Comparison of ENCODE assay signal across 25 cellular contexts in genomic region chr11:45156201-45156600, GRCh38.
"Had no signal": no experiment of that assay in that cellular context is flagged by ENCODE, and none has a peak within 500 bp of the region (broad histone marks: within the 10 kb centered on the region; RNA-seq: fewer than 3 reads in every experiment).

No MANE protein-coding gene starts in this region.

- H3K27ac ChIP-seq: SK-N-MC, upper lobe of left lung had no signal

- H3K9me3 Mint-ChIP-seq: activated B cell treated with CpG ODN at 0.5 μM for 24 hours, nephron progenitor cell had no signal

- H3K9me3 ChIP-seq: adrenal gland, breast epithelium, thoracic aorta, upper lobe of left lung had no signal

- H3K4me1 Mint-ChIP-seq: activated CD4-positive, alpha-beta T cell treated with anti-CD3 and anti-CD28 coated beads for 36 hours had no signal

- ATAC-seq: activated CD4-positive, alpha-beta T cell treated with anti-CD3 and anti-CD28 coated beads for 36 hours; left ventricle myocardium superior; sciatic nerve; T-helper 17 cell had no signal

- H3K27ac Mint-ChIP-seq: activated B cell treated with CpG ODN at 0.5 μM for 24 hours; activated CD4-positive, alpha-beta T cell treated with anti-CD3 and anti-CD28 coated beads for 36 hours; activated naive CD8-positive, alpha-beta T cell; T-helper 17 cell had no signal

- H3K4me3 ChIP-seq: adrenal gland, breast epithelium, SK-N-MC, smooth muscle cell, thoracic aorta, upper lobe of left lung had no signal

- H3K4me3 Mint-ChIP-seq: activated B cell treated with CpG ODN at 0.5 μM for 24 hours; activated CD4-positive, alpha-beta T cell treated with anti-CD3 and anti-CD28 coated beads for 36 hours; activated naive CD8-positive, alpha-beta T cell; nephron progenitor cell; T-helper 17 cell had no signal

- DNase-seq: activated B cell treated with CpG ODN at 0.5 μM for 24 hours; activated CD4-positive, alpha-beta T cell treated with anti-CD3 and anti-CD28 coated beads for 36 hours; activated CD4-positive, alpha-beta T cell treated with anti-CD3 and anti-CD28 coated beads, Interleukin-2, amount 50 U/mL, for 48 hours; activated naive CD4-positive, alpha-beta T cell; cortex of kidney; foreskin melanocyte; glutamatergic neuron; hippocampal formation; left ventricle myocardium superior; mammary epithelial cell; nephron progenitor cell; posterior cingulate gyrus; stimulated activated CD4-positive, alpha-beta T cell treated with anti-CD3 and anti-CD28 coated beads, Interleukin-2, amount 100 ng/mL, for 48 hours; stimulated activated CD8-positive, alpha-beta memory T cell treated with anti-CD3 and anti-CD28 coated beads, Interleukin-4, amount 100 ng/mL, for 48 hours; stimulated activated naive CD4-positive, alpha-beta T cell; SW 1271; T-helper 17 cell had no signal

- H3K27me3 Mint-ChIP-seq: activated B cell treated with CpG ODN at 0.5 μM for 24 hours; activated CD4-positive, alpha-beta T cell treated with anti-CD3 and anti-CD28 coated beads for 36 hours; activated naive CD8-positive, alpha-beta T cell; T-helper 17 cell had no signal

- H3K27me3 ChIP-seq: adrenal gland, breast epithelium, upper lobe of left lung had no signal

- H3K36me3 ChIP-seq: adrenal gland, breast epithelium, thoracic aorta, upper lobe of left lung had no signal

- H3K36me3 Mint-ChIP-seq: activated naive CD8-positive, alpha-beta T cell had no signal
